In genomic region chr12:110619534-110619953, GRCh38 we compare ENCODE assay signal across 1 cellular context.
TF ChIP-seq lines count a peak whose summit lies in the region.

No MANE protein-coding gene starts in this region.

TF ChIP-seq in HepG2, 621 proteins besides CTCF, POLR2A, EP300 and RAD21:
- TF ChIP-seq PTBP1 (IDR thresholded peaks at IDR 0.05; ENCODE audit: low read depth, low read length, poor library complexity, severe bottlenecking), result no peak
- TF ChIP-seq ZNF44 (CRISPR knock-in tag; IDR thresholded peaks at IDR 0.05), result no peak
- TF ChIP-seq DPF2 (CRISPR knock-in tag; IDR thresholded peaks at IDR 0.05; ENCODE audit: borderline replicate concordance, low read depth), result no peak
- TF ChIP-seq CHD4 (IDR thresholded peaks at IDR 0.05; ENCODE audit: borderline replicate concordance, low read length), result no peak
- TF ChIP-seq HMG20B (CRISPR knock-in tag; conservative IDR thresholded peaks at IDR 0.05), result no peak
- TF ChIP-seq CERS6 (CRISPR knock-in tag; IDR thresholded peaks at IDR 0.05), result no peak
- TF ChIP-seq ZMAT5 (CRISPR knock-in tag; IDR thresholded peaks at IDR 0.05; ENCODE audit: borderline replicate concordance, low read depth), result no peak
- TF ChIP-seq HIVEP1 (CRISPR knock-in tag; IDR thresholded peaks at IDR 0.05), result no peak
- no peak for TF ChIP-seq ZNF343 (CRISPR knock-in tag; IDR thresholded peaks at IDR 0.05)
- TF ChIP-seq TFE3 (CRISPR knock-in tag; IDR thresholded peaks at IDR 0.05), result no peak
- TF ChIP-seq ZNF570 (CRISPR knock-in tag; IDR thresholded peaks at IDR 0.05; ENCODE audit: borderline replicate concordance), result no peak
- no peak for TF ChIP-seq ZNF10 (CRISPR knock-in tag; IDR thresholded peaks at IDR 0.05; ENCODE audit: borderline replicate concordance, low read depth)
- no peak for TF ChIP-seq HNRNPLL (IDR thresholded peaks at IDR 0.05; ENCODE audit: low read depth, low read length, poor library complexity, severe bottlenecking)
- TF ChIP-seq NCOR1 (IDR thresholded peaks at IDR 0.05; ENCODE audit: borderline replicate concordance, low read length), result no peak
